ENCODE assay signal across 10 cellular contexts in genomic region chr6:70797625-70798024, GRCh38.
DNase-seq lines count a peak whose midpoint lies in the region; ATAC-seq and TF ChIP-seq lines count a peak whose summit lies in the region.
"Had no signal": no experiment of that assay in that cellular context is flagged by ENCODE, and none has a peak within 500 bp of the region (broad histone marks: within the 10 kb centered on the region; RNA-seq: fewer than 3 reads in every experiment).

No MANE protein-coding gene starts in this region.

- POLR2A ChIA-PET in activated CD4-positive, alpha-beta T cell treated with anti-CD3 and anti-CD28 coated beads, Interleukin-2, amount 10 ng/mL, durations not matched to agents 7 days and 5 days (lab: Charles Lee) = no interaction called here

- intact Hi-C loops in vagina (cut with DNase I) = no loop called here

- peaks cover 16% of the 10 kb centered on the region for H3K9me3 Mint-ChIP-seq in activated CD4-positive, alpha-beta T cell treated with anti-CD3 and anti-CD28 coated beads, Interleukin-2, amount 10 ng/mL, durations not matched to agents 7 days and 5 days

- TF ChIP-seq CTCF in vagina (IDR thresholded peaks at IDR 0.05) = no peak

- ATAC-seq in GM18909 (IDR thresholded peaks at IDR 0.05; ENCODE audit: poor library complexity, unreplicated experiment) (peak; percentile 97), GM21528 (IDR thresholded peaks at IDR 0.05; ENCODE audit: low FRiP score, unreplicated experiment) (peak; percentile 95), HG03064 (IDR thresholded peaks at IDR 0.05; ENCODE audit: low read depth, unreplicated experiment) (peak; percentile 96), T-helper 17 cell (no peak)

- no peaks in the 10 kb centered on the region for H3K27me3 ChIP-seq in vagina
- H3K27me3 ChIP-seq: neural progenitor cell had no signal

- TF ChIP-seq POLR2A in vagina (IDR thresholded peaks at IDR 0.05) = no peak

- H3K27ac Mint-ChIP-seq in T-helper 17 cell = peak overlapping the region; percentile 68
- H3K27ac Mint-ChIP-seq in activated CD4-positive, alpha-beta T cell treated with anti-CD3 and anti-CD28 coated beads, Interleukin-2, amount 10 ng/mL, durations not matched to agents 7 days and 5 days = no peak overlapping the region
- H3K27ac Mint-ChIP-seq: neural progenitor cell; stimulated activated naive CD8-positive, alpha-beta T cell treated with anti-CD3 and anti-CD28 coated beads, Interleukin-15, Interleukin-2, amounts not matched to agents 100 ng/mL and 50 ng/mL, for 24 hours had no signal

- DNase-seq in T-helper 17 cell (no peak), NCI-H510A treated with DMSO at 0.1 percent for 48 hours (lab: John Stamatoyannopoulos, UW) (no peak), vagina (ENCODE audit: extremely low spot score in 2 of 2) (no peak)
- DNase-seq in activated CD4-positive, alpha-beta T cell treated with anti-CD3 and anti-CD28 coated beads, Interleukin-2, amount 10 ng/mL, durations not matched to agents 7 days and 5 days = no peak
- DNase-seq: NCI-H2081 treated with DMSO at 0.1 percent for 48 hours had no signal

- peaks cover 19% of the 10 kb centered on the region for H3K4me1 Mint-ChIP-seq in T-helper 17 cell
- peaks cover 25% of the 10 kb centered on the region for H3K4me1 Mint-ChIP-seq in activated CD4-positive, alpha-beta T cell treated with anti-CD3 and anti-CD28 coated beads, Interleukin-2, amount 10 ng/mL, durations not matched to agents 7 days and 5 days
- H3K4me1 Mint-ChIP-seq: neural progenitor cell had no signal

- no peaks in the 10 kb centered on the region for H3K27me3 Mint-ChIP-seq in T-helper 17 cell
- no peaks in the 10 kb centered on the region for H3K27me3 Mint-ChIP-seq in activated CD4-positive, alpha-beta T cell treated with anti-CD3 and anti-CD28 coated beads, Interleukin-2, amount 10 ng/mL, durations not matched to agents 7 days and 5 days
- H3K27me3 Mint-ChIP-seq: stimulated activated naive CD8-positive, alpha-beta T cell treated with anti-CD3 and anti-CD28 coated beads, Interleukin-15, Interleukin-2, amounts not matched to agents 100 ng/mL and 50 ng/mL, for 24 hours had no signal

- no peaks in the 10 kb centered on the region for H3K4me1 ChIP-seq in vagina
- H3K4me1 ChIP-seq: neural progenitor cell had no signal

- no peak overlapping the region for H3K4me3 Mint-ChIP-seq in T-helper 17 cell
- H3K4me3 Mint-ChIP-seq in activated CD4-positive, alpha-beta T cell treated with anti-CD3 and anti-CD28 coated beads, Interleukin-2, amount 10 ng/mL, durations not matched to agents 7 days and 5 days = no peak overlapping the region
- H3K4me3 Mint-ChIP-seq: neural progenitor cell; stimulated activated naive CD8-positive, alpha-beta T cell treated with anti-CD3 and anti-CD28 coated beads, Interleukin-15, Interleukin-2, amounts not matched to agents 100 ng/mL and 50 ng/mL, for 24 hours had no signal

- H3K27ac ChIP-seq in vagina = no peak overlapping the region
- H3K27ac ChIP-seq: neural progenitor cell had no signal

- H3K9me3 ChIP-seq in T-helper 17 cell (ENCODE audit: control insufficient read depth, low read length, poor library complexity, severe bottlenecking) = no peaks in the 10 kb centered on the region
- H3K9me3 ChIP-seq in vagina = no peaks in the 10 kb centered on the region

- CTCF ChIA-PET in activated CD4-positive, alpha-beta T cell treated with anti-CD3 and anti-CD28 coated beads, Interleukin-2, amount 10 ng/mL, durations not matched to agents 7 days and 5 days (lab: Charles Lee) = no interaction called here

- peaks cover 4% of the 10 kb centered on the region for H3K36me3 Mint-ChIP-seq in T-helper 17 cell (ENCODE audit: low read depth)
- H3K36me3 Mint-ChIP-seq in activated CD4-positive, alpha-beta T cell treated with anti-CD3 and anti-CD28 coated beads, Interleukin-2, amount 10 ng/mL, durations not matched to agents 7 days and 5 days (ENCODE audit: low read depth) = peaks cover 58% of the 10 kb centered on the region

- no peaks in the 10 kb centered on the region for H3K36me3 ChIP-seq in vagina
- H3K36me3 ChIP-seq: neural progenitor cell had no signal

- H3K4me3 ChIP-seq in vagina = no peak overlapping the region
- H3K4me3 ChIP-seq: neural progenitor cell had no signal
